In genomic region chr19:40806385-40807146, GRCh38 we compare ENCODE assay signal across 8 cellular contexts. TPM values are rescaled to one million over a fixed set of nuclear protein-coding genes. Genes with fewer than 3 reads are reported as not detected.
DNase-seq lines count a peak whose midpoint lies in the region; ATAC-seq, FAIRE-seq and TF ChIP-seq lines count a peak whose summit lies in the region.

No MANE protein-coding gene starts in this region.

- CTCF ChIA-PET in activated CD4-positive, alpha-beta memory T cell treated with anti-CD3 and anti-CD28 coated beads, Interleukin-2, amount 10 ng/mL, durations not matched to agents 7 days and 5 days (lab: Charles Lee): interaction anchor here (0.6 to 4.6 kb wide), 15 partner anchors 8 to 341 kb away, joined by 3 to 50 read pairs (median 5); partner anchors contain the start of genes ACTMAP, BLVRB, EGLN2 and MIA

- H3K36me3 Mint-ChIP-seq in activated CD4-positive, alpha-beta memory T cell treated with anti-CD3 and anti-CD28 coated beads, Interleukin-2, amount 10 ng/mL, durations not matched to agents 7 days and 5 days (ENCODE audit: low read depth): peaks cover 77% of the 10 kb centered on the region

- peak overlapping the region; percentile 64 for H3K4me3 Mint-ChIP-seq in activated CD4-positive, alpha-beta memory T cell treated with anti-CD3 and anti-CD28 coated beads, Interleukin-2, amount 10 ng/mL, durations not matched to agents 7 days and 5 days

- FAIRE-seq in GM12891 (lab: Jason Lieb, UNC): peak; percentile 89

- TF ChIP-seq POLR2A in GM12891 (IDR thresholded peaks at IDR 0.05; ENCODE audit: low read depth, low read length): peak; percentile 52; the same call in 1 of the 2 replicates

- DNase-seq in GM12891 (ENCODE audit: insufficient read length, low spot score) (peak; percentile 90), NCI-H187 (lab: John Stamatoyannopoulos, UW) (peak; percentile 58 to 82), dermis blood vessel endothelial cell (peak; percentile 99), left lobe of liver (ENCODE audit: low spot score) (no peak)
- DNase-seq in activated CD4-positive, alpha-beta memory T cell treated with anti-CD3 and anti-CD28 coated beads, Interleukin-2, amount 10 ng/mL, durations not matched to agents 7 days and 5 days: peak; percentile 84
- peak in 3 of 4 experiments; percentile 56 to 77 (median 63) for DNase-seq in stimulated activated CD4-positive, alpha-beta T cell treated with anti-CD3 and anti-CD28 coated beads, Interleukin-1b, Interleukin-23, amount 100 ng/mL, for 24 hours (ENCODE audit: low read depth in 4 of 4, low spot score in 1 of 4)
- no peak for DNase-seq in NK-92 treated with Interleukin-12 subunit alpha and Interleukin-12 subunit beta, amount 100 ng/mL, for 24 hours (lab: John Stamatoyannopoulos, UW)

- H3K4me1 Mint-ChIP-seq in activated CD4-positive, alpha-beta memory T cell treated with anti-CD3 and anti-CD28 coated beads, Interleukin-2, amount 10 ng/mL, durations not matched to agents 7 days and 5 days: peaks cover 91% of the 10 kb centered on the region

- ATAC-seq in left lobe of liver: peak; percentile 2
- ATAC-seq in GM19452 (IDR thresholded peaks at IDR 0.05; ENCODE audit: unreplicated experiment): no peak

- H3K9me3 Mint-ChIP-seq in activated CD4-positive, alpha-beta memory T cell treated with anti-CD3 and anti-CD28 coated beads, Interleukin-2, amount 10 ng/mL, durations not matched to agents 7 days and 5 days: no peaks in the 10 kb centered on the region

- peak overlapping the region; percentile 97 for H3K27ac Mint-ChIP-seq in activated CD4-positive, alpha-beta memory T cell treated with anti-CD3 and anti-CD28 coated beads, Interleukin-2, amount 10 ng/mL, durations not matched to agents 7 days and 5 days

- peaks cover 3% of the 10 kb centered on the region for H3K27me3 Mint-ChIP-seq in activated CD4-positive, alpha-beta memory T cell treated with anti-CD3 and anti-CD28 coated beads, Interleukin-2, amount 10 ng/mL, durations not matched to agents 7 days and 5 days

- POLR2A ChIA-PET in activated CD4-positive, alpha-beta memory T cell treated with anti-CD3 and anti-CD28 coated beads, Interleukin-2, amount 10 ng/mL, durations not matched to agents 7 days and 5 days (lab: Charles Lee): interaction anchor here (0.7 to 14.9 kb wide), 14 partner anchors 8 to 456 kb away, joined by 3 to 161 read pairs (median 5); partner anchors contain the start of genes ACTMAP, COQ8B, EGLN2 and ITPKC

TF ChIP-seq in GM12891, 5 proteins besides CTCF, POLR2A, EP300 and RAD21:
- TF ChIP-seq TAF1 (IDR thresholded peaks at IDR 0.05; ENCODE audit: low read depth, low read length): no peak
- no peak for TF ChIP-seq SPI1 (IDR thresholded peaks at IDR 0.05; ENCODE audit: low read depth, low read length)
- peak; percentile 59 for TF ChIP-seq POLR2AphosphoS5 (IDR thresholded peaks at IDR 0.05; ENCODE audit: low read depth, low read length)
- TF ChIP-seq POU2F2 (IDR thresholded peaks at IDR 0.05; ENCODE audit: low read depth, low read length): no peak
- no peak for TF ChIP-seq PAX5 (IDR thresholded peaks at IDR 0.05; ENCODE audit: insufficient read depth, low read length, severe bottlenecking)

RNA-seq across cellular contexts. Expression of gene EGLN2, which starts 7.6 kb away (rescaled TPM):
- 51.5 TPM for polyA plus RNA-seq in GM12891 (2012; ENCODE audit: low read depth, missing spikeins)
- total RNA-seq in activated CD4-positive, alpha-beta memory T cell treated with anti-CD3 and anti-CD28 coated beads, Interleukin-2, amount 10 ng/mL, durations not matched to agents 7 days and 5 days: 100 to 1,000 TPM; 127 to 128 TPM
- total RNA-seq in dermis blood vessel endothelial cell: 159 and 197 TPM in 2 replicates
- total RNA-seq in left lobe of liver: 42.2 TPM

RNA-seq across cellular contexts. Expression of gene RAB4B, which starts 28.5 kb away (rescaled TPM):
- 38.8 TPM for polyA plus RNA-seq in GM12891 (2012; ENCODE audit: low read depth, missing spikeins)
- total RNA-seq in activated CD4-positive, alpha-beta memory T cell treated with anti-CD3 and anti-CD28 coated beads, Interleukin-2, amount 10 ng/mL, durations not matched to agents 7 days and 5 days: 10 to 100 TPM; 65.7 to 68.3 TPM
- total RNA-seq in dermis blood vessel endothelial cell (15.6 and 21.3 TPM in 2 replicates), left lobe of liver (9.0 TPM)

RNA-seq across cellular contexts. Expression of gene MIA, which starts 31.2 kb away (rescaled TPM):
- 1.9 TPM for polyA plus RNA-seq in GM12891 (2012; ENCODE audit: low read depth, missing spikeins)
- total RNA-seq in activated CD4-positive, alpha-beta memory T cell treated with anti-CD3 and anti-CD28 coated beads, Interleukin-2, amount 10 ng/mL, durations not matched to agents 7 days and 5 days: not detected
- total RNA-seq in dermis blood vessel endothelial cell: 0.68 TPM in 1 of 2 replicates, not detected in the other
- total RNA-seq in left lobe of liver: 0.43 TPM

RNA-seq across cellular contexts. Expression of gene CYP2A6, which starts 43.7 kb away (rescaled TPM):
- polyA plus RNA-seq in GM12891 (2012; ENCODE audit: low read depth, missing spikeins): not detected
- not detected for total RNA-seq in activated CD4-positive, alpha-beta memory T cell treated with anti-CD3 and anti-CD28 coated beads, Interleukin-2, amount 10 ng/mL, durations not matched to agents 7 days and 5 days
- not detected in 2 replicates for total RNA-seq in dermis blood vessel endothelial cell
- 2,152 TPM for total RNA-seq in left lobe of liver

RNA-seq across cellular contexts. Expression of gene SNRPA, which starts 55.6 kb away (rescaled TPM):
- polyA plus RNA-seq in GM12891 (2012; ENCODE audit: low read depth, missing spikeins): 103 TPM
- 100 to 1,000 TPM; 145 to 151 TPM for total RNA-seq in activated CD4-positive, alpha-beta memory T cell treated with anti-CD3 and anti-CD28 coated beads, Interleukin-2, amount 10 ng/mL, durations not matched to agents 7 days and 5 days
- total RNA-seq in dermis blood vessel endothelial cell (22.1 and 45.8 TPM in 2 replicates), left lobe of liver (23.6 TPM)

Comparison
In these comparisons a context has a peak if more than half of its experiments do, and no peak if none do; other contexts are left out.
1. DNase-seq: peak in GM12891 (single experiment), NCI-H187 (2 of 2), activated CD4-positive, alpha-beta memory T cell treated with anti-CD3 and anti-CD28 coated beads, Interleukin-2, amount 10 ng/mL, durations not matched to agents 7 days and 5 days (single experiment), dermis blood vessel endothelial cell (single experiment) and stimulated activated CD4-positive, alpha-beta T cell treated with anti-CD3 and anti-CD28 coated beads, Interleukin-1b, Interleukin-23, amount 100 ng/mL, for 24 hours (3 of 4); none in left lobe of liver (single experiment) and NK-92 treated with Interleukin-12 subunit alpha and Interleukin-12 subunit beta, amount 100 ng/mL, for 24 hours (single experiment).